ENCODE assay signal across 18 cellular contexts in genomic region chr18:57231846-57232245, GRCh38.
DNase-seq lines count a peak whose midpoint lies in the region.
"Had no signal": no experiment of that assay in that cellular context is flagged by ENCODE, and none has a peak within 500 bp of the region (broad histone marks: within the 10 kb centered on the region; RNA-seq: fewer than 3 reads in every experiment).

No MANE protein-coding gene starts in this region.

- H3K27ac ChIP-seq in caudate nucleus (ENCODE audit: low read depth, low read length) = peak overlapping the region; percentile 39
- H3K27ac ChIP-seq: HL-60, KMS-11, SK-N-MC had no signal

- in situ Hi-C loops in G401 (cut with HindIII; ENCODE audit: low sequenced_read_pairs) = no loop called here

- DNase-seq in G401 (ENCODE audit: low spot score) (peak; percentile 9), NCI-H69 (lab: John Stamatoyannopoulos, UW) (peak; percentile 86), caudate nucleus (lab: John Stamatoyannopoulos, UW) (peak in 18 of 61 donors; percentile 4 to 60 (median 22)), putamen (ENCODE audit: low spot score) (peak; percentile 58), NCI-H1417 treated with DMSO at 0.1 percent for 48 hours (lab: John Stamatoyannopoulos, UW) (no peak), NCI-H146 (lab: John Stamatoyannopoulos, UW) (no peak)
- no peak for DNase-seq in activated CD4-positive, alpha-beta T cell treated with anti-CD3 and anti-CD28 coated beads, Interleukin-2, amount 50 U/mL, for 4 hours
- DNase-seq: AML-193; CD4-positive, alpha-beta memory T cell; DMS 273 treated with DMSO at 0.1 percent for 48 hours; MM.1S; NCI-H1436; NCI-H187 treated with DMSO at 0.1 percent for 48 hours; NCI-H526 treated with DMSO at 0.1 percent for 48 hours; SIG-M5 had no signal

Comparison
In these comparisons a context has a peak if more than half of its experiments do, and no peak if none do; other contexts are left out.
1. DNase-seq: peak in G401 (single experiment), NCI-H69 (single experiment) and putamen (single experiment); none in NCI-H1417 treated with DMSO at 0.1 percent for 48 hours (single experiment), NCI-H146 (single experiment) and activated CD4-positive, alpha-beta T cell treated with anti-CD3 and anti-CD28 coated beads, Interleukin-2, amount 50 U/mL, for 4 hours (0 of 2).